ENCODE assay signal across 3 cellular contexts in genomic region chr22:24231706-24232105, GRCh38.
TF ChIP-seq lines count a peak whose summit lies in the region.

No MANE protein-coding gene starts in this region.

TF ChIP-seq in SK-N-SH, 30 proteins besides CTCF, POLR2A, EP300 and RAD21 (continues in another document):
- no peak for TF ChIP-seq RXRA (IDR thresholded peaks at IDR 0.05; ENCODE audit: borderline replicate concordance, low read depth)
- no peak for TF ChIP-seq PBX3 (IDR thresholded peaks at IDR 0.05)
- TF ChIP-seq IRF3 (IDR thresholded peaks at IDR 0.05; ENCODE audit: low read depth, low read length), result no peak
- TF ChIP-seq REST (IDR thresholded peaks at IDR 0.05; ENCODE audit: low read depth, low read length), result no peak
- TF ChIP-seq ELF1 (IDR thresholded peaks at IDR 0.05), result no peak
- no peak for TF ChIP-seq TCF12 (IDR thresholded peaks at IDR 0.05)
- TF ChIP-seq ZBTB33 (IDR thresholded peaks at IDR 0.05; ENCODE audit: borderline replicate concordance, low read depth), result no peak
- TF ChIP-seq GABPA (IDR thresholded peaks at IDR 0.05; ENCODE audit: low read depth), result no peak

TF ChIP-seq in SK-N-SH treated with all-trans-retinoic acid at 6 μM for 48 hours, 23 proteins besides CTCF, POLR2A, EP300 and RAD21:
- TF ChIP-seq ESRRG (CRISPR knock-in tag; IDR thresholded peaks at IDR 0.05), result no peak

TF ChIP-seq in HCT116, 20 proteins besides CTCF, POLR2A, EP300 and RAD21:
- TF ChIP-seq ZFX (IDR thresholded peaks at IDR 0.05), result no peak
- TF ChIP-seq EZH2phosphoT487 (IDR thresholded peaks at IDR 0.05; ENCODE audit: borderline replicate concordance), result no peak
- no peak for TF ChIP-seq ATF3 (IDR thresholded peaks at IDR 0.05)
- TF ChIP-seq MAX (IDR thresholded peaks at IDR 0.05), result no peak
- no peak for TF ChIP-seq SP1 (IDR thresholded peaks at IDR 0.05; ENCODE audit: low read depth)
- no peak for TF ChIP-seq CEBPB (IDR thresholded peaks at IDR 0.05; ENCODE audit: low read depth)
- TF ChIP-seq ELF1 (IDR thresholded peaks at IDR 0.05; ENCODE audit: borderline replicate concordance, low read depth), result no peak
- TF ChIP-seq EZH2 (IDR thresholded peaks at IDR 0.05), result no peak
- TF ChIP-seq POLR2AphosphoS5 (IDR thresholded peaks at IDR 0.05; ENCODE audit: low read depth, low read length), result no peak
- no peak for TF ChIP-seq SRF (IDR thresholded peaks at IDR 0.05; ENCODE audit: low read depth)
- TF ChIP-seq REST (IDR thresholded peaks at IDR 0.05; ENCODE audit: low read depth), result no peak
- TF ChIP-seq JUND (IDR thresholded peaks at IDR 0.05), result no peak
- no peak for TF ChIP-seq FOSL1 (IDR thresholded peaks at IDR 0.05; ENCODE audit: low read depth)
- no peak for TF ChIP-seq SIN3A (IDR thresholded peaks at IDR 0.05; ENCODE audit: low read depth)
- TF ChIP-seq EGR1 (IDR thresholded peaks at IDR 0.05; ENCODE audit: low read depth), result no peak
- no peak for TF ChIP-seq CBX3 (IDR thresholded peaks at IDR 0.05; ENCODE audit: low read depth)
TF ChIP-seq in HCT116: peak in this region for 0.
